In the genomic region with DNA sequence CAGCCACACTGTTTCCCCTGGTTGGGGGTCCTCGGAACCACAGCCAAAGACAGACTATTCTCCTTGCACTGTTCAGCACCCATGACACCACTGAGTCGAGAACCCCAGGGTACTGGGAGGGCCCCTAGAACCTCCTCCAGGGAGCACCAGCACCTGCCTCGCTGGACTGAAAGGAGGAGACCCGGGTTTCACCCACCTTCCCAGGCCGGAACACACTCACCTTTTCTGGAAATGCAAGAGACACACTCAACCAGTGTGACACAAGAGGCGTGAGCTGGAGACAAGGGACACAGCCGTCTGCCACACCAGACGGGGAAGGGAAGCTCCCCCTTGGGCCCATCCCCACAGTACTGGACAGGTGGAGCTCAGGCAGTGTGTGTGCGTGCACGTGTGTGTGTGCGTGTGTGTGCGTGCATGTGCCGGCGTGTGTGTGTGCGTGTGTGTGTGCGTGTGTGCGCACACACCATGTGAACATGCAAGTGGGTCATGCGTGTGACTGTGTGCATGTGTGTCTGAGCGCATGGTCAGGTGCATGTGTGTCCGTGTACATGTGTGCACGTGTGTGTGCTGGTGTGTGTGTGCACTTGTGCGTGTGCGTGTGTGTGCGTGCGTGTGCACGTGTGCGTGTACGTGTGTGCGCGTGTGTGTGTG, we compare ENCODE assay signal across 1 cellular context.
TF ChIP-seq lines count a peak whose summit lies in the region.

No MANE protein-coding gene starts in this region.

TF ChIP-seq in H1, 55 proteins besides CTCF, POLR2A, EP300 and RAD21:
- TF ChIP-seq GABPA (IDR thresholded peaks at IDR 0.05; ENCODE audit: borderline replicate concordance, insufficient read depth, low read length) = no peak
- no peak for TF ChIP-seq CREB1 (IDR thresholded peaks at IDR 0.05)
- no peak for TF ChIP-seq TAF7 (optimal IDR thresholded peaks at IDR 0.05; ENCODE audit: borderline replicate concordance, low read depth, low read length)
- TF ChIP-seq EGR1 (IDR thresholded peaks at IDR 0.05; ENCODE audit: borderline replicate concordance, low read depth, low read length) = no peak
- no peak for TF ChIP-seq YY1 (IDR thresholded peaks at IDR 0.05; ENCODE audit: low read depth, low read length)
- TF ChIP-seq EZH2 (IDR thresholded peaks at IDR 0.05; ENCODE audit: low read depth, low read length, severe bottlenecking) = no peak
- no peak for TF ChIP-seq BRCA1 (IDR thresholded peaks at IDR 0.05; ENCODE audit: low read depth, low read length)
- no peak for TF ChIP-seq JUND (IDR thresholded peaks at IDR 0.05; ENCODE audit: low read length)
- TF ChIP-seq FOSL1 (IDR thresholded peaks at IDR 0.05; ENCODE audit: insufficient read depth, low read depth, low read length) = no peak
- no peak for TF ChIP-seq SUZ12 (IDR thresholded peaks at IDR 0.05; ENCODE audit: low read length)
- TF ChIP-seq, protein P1, sequence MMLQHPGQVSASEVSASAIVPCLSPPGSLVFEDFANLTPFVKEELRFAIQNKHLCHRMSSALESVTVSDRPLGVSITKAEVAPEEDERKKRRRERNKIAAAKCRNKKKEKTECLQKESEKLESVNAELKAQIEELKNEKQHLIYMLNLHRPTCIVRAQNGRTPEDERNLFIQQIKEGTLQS (IDR thresholded peaks at IDR 0.05; ENCODE audit: insufficient read depth, low read depth, low read length) = no peak
- TF ChIP-seq SAP30 (IDR thresholded peaks at IDR 0.05; ENCODE audit: insufficient read depth, insufficient replicate concordance, low read length) = no peak
- no peak for TF ChIP-seq TBP (IDR thresholded peaks at IDR 0.05; ENCODE audit: low read depth, low read length)
- TF ChIP-seq RNF2 (IDR thresholded peaks at IDR 0.05; ENCODE audit: borderline replicate concordance, low read depth, low read length, missing control alignments, poor library complexity, severe bottlenecking) = no peak
- TF ChIP-seq KDM4A (IDR thresholded peaks at IDR 0.05; ENCODE audit: low read depth, low read length, severe bottlenecking) = no peak
- no peak for TF ChIP-seq NANOG (IDR thresholded peaks at IDR 0.05; ENCODE audit: insufficient read depth, low read depth, low read length, poor library complexity, severe bottlenecking)
- TF ChIP-seq SRF (IDR thresholded peaks at IDR 0.05; ENCODE audit: low read depth, low read length) = no peak
- TF ChIP-seq SIN3A (conservative IDR thresholded peaks at IDR 0.05 in 1 of 2, IDR thresholded peaks at IDR 0.05 in 1 of 2; ENCODE audit: low read depth in 1 of 2, low read length in 2 of 2) = no peak
- TF ChIP-seq, protein P2, sequence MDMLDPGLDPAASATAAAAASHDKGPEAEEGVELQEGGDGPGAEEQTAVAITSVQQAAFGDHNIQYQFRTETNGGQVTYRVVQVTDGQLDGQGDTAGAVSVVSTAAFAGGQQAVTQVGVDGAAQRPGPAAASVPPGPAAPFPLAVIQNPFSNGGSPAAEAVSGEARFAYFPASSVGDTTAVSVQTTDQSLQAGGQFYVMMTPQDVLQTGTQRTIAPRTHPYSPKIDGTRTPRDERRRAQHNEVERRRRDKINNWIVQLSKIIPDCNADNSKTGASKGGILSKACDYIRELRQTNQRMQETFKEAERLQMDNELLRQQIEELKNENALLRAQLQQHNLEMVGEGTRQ (IDR thresholded peaks at IDR 0.05; ENCODE audit: low read length) = no peak
- TF ChIP-seq MAFK (IDR thresholded peaks at IDR 0.05; ENCODE audit: low read depth, low read length) = no peak
